31 cellular contexts compared by ENCODE assay signal in genomic region chr1:48235652-48236051, GRCh38. TPM values are rescaled to one million over a fixed set of nuclear protein-coding genes. Genes with fewer than 3 reads are reported as not detected.
A peak's percentile ranks its signal among the peaks of the same experiment; 100 is the strongest.
DNase-seq lines count a peak whose midpoint lies in the region; ATAC-seq, FAIRE-seq and TF ChIP-seq lines count a peak whose summit lies in the region.
"Had no signal": no experiment of that assay in that cellular context is flagged by ENCODE, and none has a peak within 500 bp of the region (broad histone marks: within the 10 kb centered on the region; RNA-seq: fewer than 3 reads in every experiment).

No MANE protein-coding gene starts in this region.

- H2AK5ac ChIP-seq in H1 (ENCODE audit: low read depth, low read length) (no peak overlapping the region), mesendoderm (ENCODE audit: low read length) (no peak overlapping the region)

- H3K36me3 Mint-ChIP-seq in GM23338 (ENCODE audit: low read depth) = no peaks in the 10 kb centered on the region
- H3K36me3 Mint-ChIP-seq: CD14-positive monocyte; CD4-positive, alpha-beta memory T cell; CD4-positive, CD25-positive, alpha-beta regulatory T cell; CD8-positive, alpha-beta memory T cell had no signal

- H3K27ac Mint-ChIP-seq in GM23338 = no peak overlapping the region
- H3K27ac Mint-ChIP-seq: CD4-positive, alpha-beta memory T cell; CD4-positive, CD25-positive, alpha-beta regulatory T cell had no signal

- no peak overlapping the region for H3K4me2 ChIP-seq in H1 (ENCODE audit: insufficient read depth in 1 of 2, low read depth in 2 of 2, low read length in 2 of 2)
- H3K4me2 ChIP-seq in mesendoderm (ENCODE audit: low read length) = no peak overlapping the region
- no peak overlapping the region for H3K4me2 ChIP-seq in GM23338
- H3K4me2 ChIP-seq: BLaER1 had no signal

- no peak overlapping the region for H3K14ac ChIP-seq in H1 (ENCODE audit: insufficient read length)

- H4K91ac ChIP-seq in H1 (replicated peaks; ENCODE audit: insufficient read length, low read length) = no peak overlapping the region

- no peaks in the 10 kb centered on the region for H3K9me2 ChIP-seq in GM23338 (ENCODE audit: insufficient read depth)

- H2BK15ac ChIP-seq in H1 (ENCODE audit: low read length) (no peak overlapping the region), mesendoderm (replicated peaks; ENCODE audit: low read depth) (no peak overlapping the region)

- no peak overlapping the region for H3K4me3 Mint-ChIP-seq in GM23338
- H3K4me3 Mint-ChIP-seq: CD4-positive, alpha-beta memory T cell; CD4-positive, CD25-positive, alpha-beta regulatory T cell; CD8-positive, alpha-beta memory T cell had no signal

- no peak for TF ChIP-seq RAD21 in H1 (IDR thresholded peaks at IDR 0.05 in 1 of 2, conservative IDR thresholded peaks at IDR 0.05 in 1 of 2; ENCODE audit: low read depth in 2 of 2, low read length in 2 of 2)

- H3K4me1 ChIP-seq in H1 (replicated peaks in 1 of 4; ENCODE audit: control insufficient read depth in 3 of 4, insufficient read depth in 4 of 4, low read length in 3 of 4) (no peaks in the 10 kb centered on the region), mesendoderm (ENCODE audit: control insufficient read depth, low read depth, low read length) (peaks cover 2% of the 10 kb centered on the region), GM23338 (ENCODE audit: insufficient read depth) (no peaks in the 10 kb centered on the region)
- H3K4me1 ChIP-seq: BE2C, BLaER1 had no signal

- TF ChIP-seq POLR2A in H1 (IDR thresholded peaks at IDR 0.05; ENCODE audit: control extremely low read depth in 1 of 2, low read depth in 2 of 2, low read length in 2 of 2) = no peak

- H2BK5ac ChIP-seq in H1 (ENCODE audit: low read depth, low read length) (no peak overlapping the region), mesendoderm (ENCODE audit: low read length) (no peak overlapping the region)

- FAIRE-seq in H1 (lab: Jason Lieb, UNC) = no peak
- FAIRE-seq: A204.1, GM12878, GM12892, GM18507 had no signal

- POLR2A ChIA-PET in H1 (lab: Charles Lee; ENCODE audit: partially characterized antibody) = no interaction called here

- H3K4ac ChIP-seq in H1 (replicated peaks; ENCODE audit: insufficient read length, low read depth, low read length) = no peak overlapping the region
- no peak overlapping the region for H3K4ac ChIP-seq in mesendoderm (ENCODE audit: low read depth, low read length)

- H3K4me3 ChIP-seq in H1 (ENCODE audit: extremely low read depth in 1 of 4, insufficient read depth in 2 of 4, low read depth in 3 of 4, low read length in 4 of 4) (no peak overlapping the region), mesendoderm (ENCODE audit: low read length) (no peak overlapping the region), GM23338 (no peak overlapping the region)
- H3K4me3 ChIP-seq: BLaER1, GM12878 had no signal

- no peak overlapping the region for H4K5ac ChIP-seq in H1 (ENCODE audit: insufficient read length, low read depth, low read length)
- H4K5ac ChIP-seq in mesendoderm (ENCODE audit: low read length) = no peak overlapping the region

- H3K4me1 Mint-ChIP-seq in GM23338 = no peaks in the 10 kb centered on the region
- H3K4me1 Mint-ChIP-seq: CD4-positive, alpha-beta memory T cell; CD4-positive, CD25-positive, alpha-beta regulatory T cell; CD8-positive, alpha-beta memory T cell had no signal

- WGBS in H1 (ENCODE audit: extremely low coverage in 1 of 2, insufficient coverage in 1 of 2, insufficient read length in 1 of 2, insufficient replicate concordance in 2 of 2, low coverage in 1 of 2, low lambda C conversion rate in 2 of 2, missing lambda C conversion rate in 1 of 2), 2 experiments = 92% methylated on average over 13 of the region's 13 CpGs; no CpG with 5 or more reads in 1 of the 2 experiments
- WGBS in mesendoderm (ENCODE audit: extremely low coverage, insufficient coverage, low lambda C conversion rate) = no CpG with 5 or more reads among the region's 13 CpGs

- ATAC-seq in left ventricle myocardium superior (no peak), HG03354 (IDR thresholded peaks at IDR 0.05; ENCODE audit: poor library complexity, severe bottlenecking, unreplicated experiment) (no peak), GM23338 (no peak)
- ATAC-seq: GM12878 had no signal

- TF ChIP-seq EP300 in H1 (IDR thresholded peaks at IDR 0.05; ENCODE audit: borderline replicate concordance in 1 of 2, low read depth in 2 of 2, low read length in 2 of 2) = no peak

- no peaks in the 10 kb centered on the region for H3K36me3 ChIP-seq in H1 (ENCODE audit: control insufficient read depth in 2 of 4, insufficient read depth in 4 of 4, low read length in 3 of 4)
- H3K36me3 ChIP-seq in mesendoderm (ENCODE audit: control insufficient read depth, insufficient read depth, low read length) = no peaks in the 10 kb centered on the region
- no peaks in the 10 kb centered on the region for H3K36me3 ChIP-seq in GM23338 (ENCODE audit: insufficient read depth)
- H3K36me3 ChIP-seq: BE2C, BLaER1 had no signal

- H4K8ac ChIP-seq in H1 (ENCODE audit: extremely low read depth, insufficient read depth, low read length) (peak overlapping the region; percentile 32; the same call in 1 of the 2 replicates), mesendoderm (ENCODE audit: low read depth, low read length) (no peak overlapping the region)

- H4K20me1 ChIP-seq in H1 (replicated peaks in 1 of 2; ENCODE audit: control insufficient read depth in 1 of 2, insufficient read depth in 2 of 2, low read length in 2 of 2) = no peaks in the 10 kb centered on the region
- no peaks in the 10 kb centered on the region for H4K20me1 ChIP-seq in GM23338 (replicated peaks; ENCODE audit: insufficient read depth)
- H4K20me1 ChIP-seq: BLaER1 had no signal

- H3K79me1 ChIP-seq in H1 (ENCODE audit: low read depth, low read length) (no peaks in the 10 kb centered on the region), mesendoderm (ENCODE audit: low read length) (no peaks in the 10 kb centered on the region)

- H3K9me3 Mint-ChIP-seq in GM23338 = no peaks in the 10 kb centered on the region
- H3K9me3 Mint-ChIP-seq: CD4-positive, alpha-beta memory T cell; CD8-positive, alpha-beta memory T cell had no signal

- H3K9me3 ChIP-seq in H1 (ENCODE audit: insufficient read depth in 2 of 2, low read depth in 1 of 2, low read length in 1 of 2) = no peaks in the 10 kb centered on the region
- H3K9me3 ChIP-seq: BE2C, BLaER1 had no signal

- H3K18ac ChIP-seq in H1 (ENCODE audit: extremely low read depth, low read length) (no peak overlapping the region), mesendoderm (ENCODE audit: low read length) (no peak overlapping the region)

- no peak overlapping the region for H3K9ac ChIP-seq in H1 (replicated peaks in 1 of 4; ENCODE audit: extremely low read depth in 1 of 4, low read depth in 3 of 4, low read length in 3 of 4)
- no peak overlapping the region for H3K9ac ChIP-seq in mesendoderm (ENCODE audit: low read length)
- H3K9ac ChIP-seq: BLaER1 had no signal

- H2BK12ac ChIP-seq in H1 (ENCODE audit: low read depth, low read length) = no peak overlapping the region

- no peaks in the 10 kb centered on the region for H3K23me2 ChIP-seq in H1 (ENCODE audit: low read depth, low read length)

- H2AFZ ChIP-seq in H1 (ENCODE audit: low read length) (no peak overlapping the region), GM23338 (no peak overlapping the region)

- peaks cover 12% of the 10 kb centered on the region for H3K27me3 Mint-ChIP-seq in GM23338 (ENCODE audit: insufficient read depth, low read depth, poor library complexity)
- H3K27me3 Mint-ChIP-seq: CD4-positive, alpha-beta memory T cell; CD4-positive, CD25-positive, alpha-beta regulatory T cell; CD8-positive, alpha-beta memory T cell had no signal

- no peak overlapping the region for H2BK120ac ChIP-seq in H1 (replicated peaks; ENCODE audit: low read depth, low read length)
- no peak overlapping the region for H2BK120ac ChIP-seq in mesendoderm (ENCODE audit: low read depth, low read length)

- no peak overlapping the region for H2BK20ac ChIP-seq in H1 (ENCODE audit: low read length)

- intact Hi-C loops in cardiac septum (cut with DNase I) (no loop called here), left ventricle myocardium superior (cut with micrococcal nuclease) (no loop called here)

- H3K27ac ChIP-seq in H1 (ENCODE audit: low read depth, low read length) (no peak overlapping the region), mesendoderm (ENCODE audit: low read depth, low read length) (no peak overlapping the region), GM23338 (ENCODE audit: low read depth) (no peak overlapping the region)
- H3K27ac ChIP-seq: BLaER1 had no signal

- H3F3A ChIP-seq in GM23338 (replicated peaks; ENCODE audit: low read depth) = no peaks in the 10 kb centered on the region

- H3K56ac ChIP-seq in H1 (replicated peaks; ENCODE audit: insufficient read length, low read depth, low read length) (no peak overlapping the region), mesendoderm (ENCODE audit: low read length) (peak overlapping the region; percentile 11)

- DNase-seq in cardiac septum (ENCODE audit: low spot score) = peak; percentile 29
- no peak for DNase-seq in left ventricle myocardium superior
- DNase-seq in H1 (ENCODE audit: low read depth in 1 of 2, low spot score in 2 of 2) = no peak
- DNase-seq in mesendoderm = no peak
- no peak for DNase-seq in GM23338 (ENCODE audit: low spot score)
- DNase-seq: 8988T; ACHN; BE2C; C1 segment of cervical spinal cord; CD4-positive, alpha-beta memory T cell; CD4-positive, CD25-positive, alpha-beta regulatory T cell; CD8-positive, alpha-beta memory T cell; COR-L47; DMS 273 treated with DMSO at 0.1 percent for 48 hours; DMS153; DMS53; DMS79; DND-41; EL; GDM1 had no signal

- no peak overlapping the region for H3K23ac ChIP-seq in H1 (ENCODE audit: insufficient read length)
- H3K23ac ChIP-seq in mesendoderm (ENCODE audit: low read length) = no peak overlapping the region

- H3K79me2 ChIP-seq in H1 (ENCODE audit: control insufficient read depth in 1 of 2, insufficient read depth in 2 of 2, low read length in 2 of 2) = no peaks in the 10 kb centered on the region
- no peaks in the 10 kb centered on the region for H3K79me2 ChIP-seq in mesendoderm (ENCODE audit: control insufficient read depth, insufficient read depth, low read length)
- H3K79me2 ChIP-seq in GM23338 (replicated peaks; ENCODE audit: insufficient read depth) = no peaks in the 10 kb centered on the region

- CTCF ChIA-PET in H1 (lab: Charles Lee; ENCODE audit: partially characterized antibody) = interaction anchor here (0.7 to 6.5 kb wide), 24 partner anchors 8 to 429 kb away, joined by 3 to 68 read pairs (median 4); partner anchors contain the start of gene TRABD2B

- H3K27me3 ChIP-seq in H1 (replicated peaks in 1 of 4; ENCODE audit: control insufficient read depth in 3 of 4, extremely low read depth in 1 of 4, insufficient read depth in 3 of 4, low read length in 3 of 4) (no peaks in the 10 kb centered on the region), mesendoderm (ENCODE audit: insufficient read depth, low read length, poor library complexity) (no peaks in the 10 kb centered on the region), GM23338 (ENCODE audit: insufficient read depth) (no peaks in the 10 kb centered on the region)
- H3K27me3 ChIP-seq: BE2C, BLaER1 had no signal

- TF ChIP-seq CTCF in H1 (IDR thresholded peaks at IDR 0.05; ENCODE audit: control extremely low read depth in 1 of 3, insufficient read depth in 1 of 3, low read depth in 1 of 3, low read length in 3 of 3) (no peak), GM23338 (conservative IDR thresholded peaks at IDR 0.05; ENCODE audit: low read depth in 2 of 2) (no peak)

RNA-seq across cellular contexts. Expression of gene SLC5A9, which starts 13.1 kb away (rescaled TPM):
- total RNA-seq in cardiac septum (0.57 TPM), left ventricle myocardium superior (0.17 TPM)
- total RNA-seq in H1 (2021; fragmentation: NEBNext Ultra II Directional; extraction: Animal tissue kit (Norgen Biotek cat#: 25700)) = not detected in 2 replicates
- polyA plus RNA-seq in H1 (2011; rRNA removed) (0.03 and 0.05 TPM in 2 replicates), GM23338 (2016; fragmentation: Nextera tagmentation; extraction: Ambion mirVana) (0.07 and 0.10 TPM in 2 replicates)
- polyA plus RNA-seq in H1 (2011; cell fraction: cytosol; rRNA removed) = 0.13 TPM
- polyA plus RNA-seq in H1 (2011; cell fraction: nucleus; rRNA removed) = 0.74 TPM
- polyA plus RNA-seq in H1 (2012, experiment 1 of 2) = 0.13 to 0.39 TPM (median 0.25 TPM) in 4 replicates
- not detected for polyA plus RNA-seq in H1 (2012, experiment 2 of 2)
- 0.14 TPM for polyA plus RNA-seq in H1 (2013, experiment 1 of 2)
- 0.07 TPM for polyA plus RNA-seq in H1 (2013, experiment 2 of 2)
- 0.25 TPM in 1 of 2 replicates, not detected in the other for polyA minus RNA-seq in H1 (2011; rRNA and poly(A)+ RNA removed)
- polyA minus RNA-seq in H1 (2011; cell fraction: cytosol; rRNA and poly(A)+ RNA removed) = not detected
- polyA minus RNA-seq in H1 (2011; cell fraction: nucleus; rRNA and poly(A)+ RNA removed) = not detected
- 1.2 TPM for polyA plus RNA-seq in mesendoderm (2013, experiment 1 of 2)
- polyA plus RNA-seq in mesendoderm (2013, experiment 2 of 2) = 1.0 TPM
- 0.10 TPM in 1 of 2 replicates, not detected in the other for total RNA-seq in GM23338 (2014; rRNA removed; shearing (Covaris generic))
- total RNA-seq: A673; CD4-positive, alpha-beta memory T cell; CD4-positive, CD25-positive, alpha-beta regulatory T cell; CD8-positive, alpha-beta memory T cell; Daoy; G401; GM12878 had no signal
- polyA plus RNA-seq: AG04450; CD4-positive, alpha-beta memory T cell; CD4-positive, CD25-positive, alpha-beta regulatory T cell; CD8-positive, alpha-beta memory T cell had no signal
